Comparison of ENCODE assay signal across 1 cellular context in genomic region chr18:3619746-3620145, GRCh38.
TF ChIP-seq lines count a peak whose summit lies in the region.

No MANE protein-coding gene starts in this region.

TF ChIP-seq in H1, 55 proteins besides CTCF, POLR2A, EP300 and RAD21:
- TF ChIP-seq ASH2L (IDR thresholded peaks at IDR 0.05; ENCODE audit: low read length) (no peak), TBP (IDR thresholded peaks at IDR 0.05; ENCODE audit: low read depth, low read length) (no peak), USF2 (IDR thresholded peaks at IDR 0.05; ENCODE audit: low read length) (no peak), KDM5A (IDR thresholded peaks at IDR 0.05; ENCODE audit: low read length) (no peak), CEBPB (IDR thresholded peaks at IDR 0.05; ENCODE audit: low read depth, low read length) (no peak), POLR2AphosphoS5 (IDR thresholded peaks at IDR 0.05; ENCODE audit: low read depth, low read length) (no peak), ATF2 (IDR thresholded peaks at IDR 0.05; ENCODE audit: low read length) (no peak), BCL11A (IDR thresholded peaks at IDR 0.05; ENCODE audit: low read depth in 2 of 2, low read length in 2 of 2) (no peak), JUND (IDR thresholded peaks at IDR 0.05; ENCODE audit: low read length) (no peak), CTBP2 (IDR thresholded peaks at IDR 0.05; ENCODE audit: borderline replicate concordance, insufficient read depth, insufficient read length, low read length) (no peak), CHD1 (IDR thresholded peaks at IDR 0.05; ENCODE audit: low read depth, low read length) (no peak), GABPA (IDR thresholded peaks at IDR 0.05; ENCODE audit: borderline replicate concordance, insufficient read depth, low read length) (no peak), ZNF274 (IDR thresholded peaks at IDR 0.05; ENCODE audit: borderline replicate concordance, extremely low read depth, low read length) (no peak)
- TF ChIP-seq, protein P1, sequence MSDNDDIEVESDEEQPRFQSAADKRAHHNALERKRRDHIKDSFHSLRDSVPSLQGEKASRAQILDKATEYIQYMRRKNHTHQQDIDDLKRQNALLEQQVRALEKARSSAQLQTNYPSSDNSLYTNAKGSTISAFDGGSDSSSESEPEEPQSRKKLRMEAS (IDR thresholded peaks at IDR 0.05), result no peak
